Comparison of ENCODE assay signal across 8 cellular contexts in the genomic region with DNA sequence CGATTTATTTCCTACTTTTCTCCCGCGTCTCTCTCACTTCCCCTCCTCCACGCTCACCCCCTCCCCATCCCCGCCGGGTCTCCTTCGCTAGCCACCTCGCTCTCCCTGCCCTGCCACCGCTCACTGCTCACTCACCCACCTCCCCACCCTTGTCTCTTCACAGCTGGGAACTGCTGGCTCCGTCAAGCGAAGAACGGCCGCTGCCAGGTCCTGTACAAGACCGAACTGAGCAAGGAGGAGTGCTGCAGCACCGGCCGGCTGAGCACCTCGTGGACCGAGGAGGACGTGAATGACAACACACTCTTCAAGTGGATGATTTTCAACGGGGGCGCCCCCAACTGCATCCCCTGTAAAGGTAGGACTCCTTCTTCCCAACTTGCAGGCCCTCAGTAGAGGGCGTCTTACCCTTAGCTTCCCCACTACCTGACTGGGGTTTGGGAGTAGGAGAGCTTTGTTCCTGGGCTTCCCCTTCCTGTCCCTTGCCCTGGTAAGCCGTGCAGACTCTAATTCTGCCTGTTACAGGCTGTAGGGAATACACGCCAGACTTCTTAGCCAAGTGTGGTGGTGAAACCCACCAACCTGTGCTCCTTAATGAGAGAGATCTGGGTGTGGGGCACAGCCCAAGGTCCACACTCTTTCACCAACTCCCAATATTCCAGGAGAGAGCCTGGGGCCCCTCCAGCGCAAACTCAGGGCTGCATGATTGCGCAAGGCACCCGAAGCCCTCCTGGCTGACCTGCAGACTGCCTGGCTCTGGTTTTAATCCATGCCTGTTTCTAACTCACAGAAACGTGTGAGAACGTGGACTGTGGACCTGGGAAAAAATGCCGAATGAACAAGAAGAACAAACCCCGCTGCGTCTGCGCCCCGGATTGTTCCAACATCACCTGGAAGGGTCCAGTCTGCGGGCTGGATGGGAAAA. TPM values are rescaled to one million over a fixed set of nuclear protein-coding genes. Genes with fewer than 3 reads are reported as not detected.
DNase-seq lines count a peak whose midpoint lies in the region; TF ChIP-seq lines count a peak whose summit lies in the region.

No MANE protein-coding gene starts in this region.

- peaks cover 23% of the 10 kb centered on the region for H3K4me1 ChIP-seq in GM23248 (ENCODE audit: insufficient read depth)
- H3K4me1 ChIP-seq in mucosa of rectum (ENCODE audit: control insufficient read depth in 2 of 2, insufficient read depth in 2 of 2, low read length in 2 of 2): peaks cover 10 to 16% of the 10 kb centered on the region in 2 donors

- H3F3A ChIP-seq in GM23248 (ENCODE audit: insufficient read depth): peaks cover 30% of the 10 kb centered on the region; the same call in 1 of the 2 replicates

- peak overlapping the region; percentile 83; the same call in 1 of the 2 replicates for H3K27ac ChIP-seq in GM23248
- peak overlapping the region in 1 of 2 donors; percentile 24 for H3K27ac ChIP-seq in mucosa of rectum (ENCODE audit: low read depth in 2 of 2, low read length in 2 of 2)

- H3K9ac ChIP-seq in GM23248 (peak overlapping the region; percentile 93), mucosa of rectum (ENCODE audit: low read depth in 1 of 2, low read length in 2 of 2) (peak overlapping the region; percentile 32 to 52)

- H3K4me2 ChIP-seq in GM23248 (ENCODE audit: unreplicated experiment): peak overlapping the region; percentile 100

- H3K9me3 ChIP-seq in GM23248 (ENCODE audit: low read depth) (no peaks in the 10 kb centered on the region), mucosa of rectum (ENCODE audit: control insufficient read depth in 2 of 2, low read length in 2 of 2) (no peaks in the 10 kb centered on the region)

- H3K36me3 ChIP-seq in GM23248 (ENCODE audit: low read depth) (peaks cover 32% of the 10 kb centered on the region), mucosa of rectum (ENCODE audit: control insufficient read depth in 2 of 2, insufficient read depth in 2 of 2, low read length in 2 of 2) (no peaks in the 10 kb centered on the region)

- H4K20me1 ChIP-seq in GM23248 (ENCODE audit: insufficient read depth): no peaks in the 10 kb centered on the region

- peak overlapping the region; percentile 95 for H3K4me3 ChIP-seq in GM23248
- H3K4me3 ChIP-seq in WI38 (ENCODE audit: low read depth, low read length): peak overlapping the region; percentile 93
- H3K4me3 ChIP-seq in mucosa of rectum (ENCODE audit: low read length in 2 of 2): peak overlapping the region; percentile 62 to 67

- peaks cover 35% of the 10 kb centered on the region for H3K79me2 ChIP-seq in GM23248 (ENCODE audit: insufficient read depth)

- WGBS in GM23248 (ENCODE audit: low coverage in 1 of 2, low lambda C conversion rate in 2 of 2, missing lambda C conversion rate in 2 of 2), 2 experiments: 45 to 57% methylated on average over 28 to 35 of the region's 35 CpGs

- no peaks in the 10 kb centered on the region for H3K9me2 ChIP-seq in GM23248 (ENCODE audit: insufficient read depth)

- TF ChIP-seq CTCF in WI38 (IDR thresholded peaks at IDR 0.05; ENCODE audit: low read depth, low read length): 0 out of 2 replicates have a peak, but pooled peaks have one; percentile 24

- H3K27me3 ChIP-seq in GM23248 (replicated peaks; ENCODE audit: insufficient read depth): no peaks in the 10 kb centered on the region
- peaks cover 22 to 25% of the 10 kb centered on the region in 2 donors for H3K27me3 ChIP-seq in mucosa of rectum (ENCODE audit: control insufficient read depth in 2 of 2, insufficient read depth in 2 of 2, low read length in 2 of 2)

- no peak for TF ChIP-seq POLR2A in erythroblast (IDR thresholded peaks at IDR 0.05; ENCODE audit: low read length)

- in situ Hi-C loops in GM23248 (cut with MboI): no loop called here

- H2AFZ ChIP-seq in GM23248: peak overlapping the region; percentile 95

- DNase-seq in AG08396 (ENCODE audit: low spot score): peak; percentile 27
- peak; percentile 51 for DNase-seq in GM23248
- peak; percentile 37 to 38 for DNase-seq in erythroblast (lab: John Stamatoyannopoulos, UW)
- no peak for DNase-seq in stimulated activated naive CD4-positive, alpha-beta T cell treated with Interleukin-2 at 50 U/mL for 16 hours (lab: John Stamatoyannopoulos, UW)
- no peak for DNase-seq in midbrain (lab: John Stamatoyannopoulos, UW)
- DNase-seq in NCI-H2029 treated with DMSO at 0.1 percent for 48 hours (lab: John Stamatoyannopoulos, UW): no peak

RNA-seq across cellular contexts. Expression of a gene that starts 2.5 kb away (rescaled TPM):
- total RNA-seq in GM23248 (2014; rRNA removed; shearing (Covaris generic)): 61.2 and 87.0 TPM in 2 replicates
- 56.0 and 85.0 TPM in 2 replicates for polyA plus RNA-seq in GM23248 (2016; fragmentation: Nextera tagmentation; extraction: Ambion mirVana)

Comparison
In these comparisons a context has a peak if more than half of its experiments do, and no peak if none do; other contexts are left out.
1. DNase-seq: peak in AG08396 (single experiment), GM23248 (single experiment) and erythroblast (2 of 2); none in stimulated activated naive CD4-positive, alpha-beta T cell treated with Interleukin-2 at 50 U/mL for 16 hours (single experiment), midbrain (single experiment) and NCI-H2029 treated with DMSO at 0.1 percent for 48 hours (single experiment).
2. Peak in every context shown above with its lines, with median percentiles within 50 percentile points of each other: H3K4me3 ChIP-seq.